In genomic region chr7:34530211-34530610, GRCh38 we compare ENCODE assay signal across 24 cellular contexts.
DNase-seq lines count a peak whose midpoint lies in the region; ATAC-seq, FAIRE-seq and TF ChIP-seq lines count a peak whose summit lies in the region.
"Had no signal": no experiment of that assay in that cellular context is flagged by ENCODE, and none has a peak within 500 bp of the region (broad histone marks: within the 10 kb centered on the region; RNA-seq: fewer than 3 reads in every experiment).

No MANE protein-coding gene starts in this region.

- H3K4me3 ChIP-seq in epithelial cell of esophagus (ENCODE audit: low read length), result no peak overlapping the region
- H3K4me3 ChIP-seq: BLaER1 treated with 17β-estradiol and CSF1 and Interleukin-3, amounts not matched to agents 10 nM and 100 nM; Peyer's patch had no signal

- DNase-seq in DMS53 (lab: John Stamatoyannopoulos, UW) (peak; percentile 75), NCI-H226 (peak; percentile 59), epithelial cell of esophagus (ENCODE audit: low read depth) (peak; percentile 44), urothelium cell line (ENCODE audit: low spot score) (peak; percentile 45), RCC 7860 (ENCODE audit: low spot score) (no peak), endothelial cell (ENCODE audit: low spot score) (no peak)
- DNase-seq: ACHN; Caco-2; CD4-positive, alpha-beta memory T cell; GDM1; KBM-7; NCI-H1105; NCI-H1694; NCI-H2081 treated with DMSO at 0.1 percent for 48 hours; NCI-H2171 treated with DMSO at 0.1 percent for 48 hours; NCI-H446; NCI-H526; Peyer's patch; Right ventricle myocardium superior had no signal

- H3K27me3 Mint-ChIP-seq in endothelial cell (ENCODE audit: unreplicated experiment), result no peaks in the 10 kb centered on the region
- H3K27me3 Mint-ChIP-seq: CD4-positive, alpha-beta memory T cell had no signal

- TF ChIP-seq CTCF in epithelial cell of esophagus (IDR thresholded peaks at IDR 0.05; ENCODE audit: insufficient read depth, low read depth, low read length, missing control alignments) (no peak), endothelial cell (IDR thresholded peaks at IDR 0.05; ENCODE audit: unreplicated experiment) (no peak)

- H3K27ac Mint-ChIP-seq in endothelial cell (ENCODE audit: unreplicated experiment), result no peak overlapping the region
- H3K27ac Mint-ChIP-seq: CD4-positive, alpha-beta memory T cell had no signal

- ATAC-seq in HG03571 (IDR thresholded peaks at IDR 0.05; ENCODE audit: unreplicated experiment), result no peak

- no peaks in the 10 kb centered on the region for H3K36me3 Mint-ChIP-seq in endothelial cell (ENCODE audit: low read depth, unreplicated experiment)
- H3K36me3 Mint-ChIP-seq: CD4-positive, alpha-beta memory T cell had no signal

- no peak overlapping the region for H3K4me3 Mint-ChIP-seq in endothelial cell (ENCODE audit: unreplicated experiment)
- H3K4me3 Mint-ChIP-seq: CD4-positive, alpha-beta memory T cell had no signal

- no peaks in the 10 kb centered on the region for H3K4me1 Mint-ChIP-seq in endothelial cell (ENCODE audit: unreplicated experiment)
- H3K4me1 Mint-ChIP-seq: CD4-positive, alpha-beta memory T cell had no signal

- FAIRE-seq in urothelium cell line (lab: Jason Lieb, UNC), result no peak
- FAIRE-seq in RCC 7860 (lab: Jason Lieb, UNC), result no peak
- FAIRE-seq: GM18507, GM19239, H1 had no signal

- no peaks in the 10 kb centered on the region for H3K9me3 Mint-ChIP-seq in endothelial cell (ENCODE audit: unreplicated experiment)

Comparison
In these comparisons a context has a peak if more than half of its experiments do, and no peak if none do; other contexts are left out.
1. DNase-seq: peak in DMS53 (single experiment), NCI-H226 (single experiment), epithelial cell of esophagus (single experiment) and urothelium cell line (single experiment); none in RCC 7860 (single experiment) and endothelial cell (single experiment).